Comparison of ENCODE assay signal across 24 cellular contexts in genomic region chr15:27934782-27935181, GRCh38.
DNase-seq lines count a peak whose midpoint lies in the region; ATAC-seq, FAIRE-seq and TF ChIP-seq lines count a peak whose summit lies in the region.
"Had no signal": no experiment of that assay in that cellular context is flagged by ENCODE, and none has a peak within 500 bp of the region (broad histone marks: within the 10 kb centered on the region; RNA-seq: fewer than 3 reads in every experiment).

No MANE protein-coding gene starts in this region.

- peaks cover 11% of the 10 kb centered on the region for H3K9me3 Mint-ChIP-seq in neural crest cell

- peaks cover 19% of the 10 kb centered on the region for H3K4me1 Mint-ChIP-seq in neural crest cell
- H3K4me1 Mint-ChIP-seq: CD14-positive monocyte; CD8-positive, alpha-beta memory T cell had no signal

- peak overlapping the region; percentile 22 for H3K27ac Mint-ChIP-seq in neural crest cell (ENCODE audit: unreplicated experiment)
- H3K27ac Mint-ChIP-seq: CD14-positive monocyte; CD4-positive, alpha-beta T cell; CD8-positive, alpha-beta memory T cell; H9 had no signal

- DNase-seq in NCI-H82 (lab: John Stamatoyannopoulos, UW) (peak; percentile 10), NCI-H82 treated with DMSO at 0.1 percent for 48 hours (lab: John Stamatoyannopoulos, UW; ENCODE audit: unreplicated experiment) (no peak), neural crest cell (ENCODE audit: low read depth, low spot score) (no peak), urothelium cell line (ENCODE audit: low spot score) (no peak), HPDE6-E6E7 (ENCODE audit: extremely low spot score) (no peak)
- DNase-seq: 8988T; ACHN; AML-193; BE2C; CD4-positive, alpha-beta T cell; CD8-positive, alpha-beta memory T cell; DMS 273 treated with DMSO at 0.1 percent for 48 hours; DMS79; EL; GF-D8; GM23248; H9 had no signal

- ATAC-seq in GM19463 (IDR thresholded peaks at IDR 0.05; ENCODE audit: unreplicated experiment), result no peak
- ATAC-seq: HCT116 had no signal

- H3K36me3 Mint-ChIP-seq in neural crest cell (ENCODE audit: low read depth), result peaks cover 12% of the 10 kb centered on the region
- H3K36me3 Mint-ChIP-seq: CD14-positive monocyte; CD8-positive, alpha-beta memory T cell had no signal

- peak; percentile 32 for FAIRE-seq in urothelium cell line (lab: Jason Lieb, UNC)
- FAIRE-seq: A549, D721Med, GM12891, GM18507 had no signal

- no peak for TF ChIP-seq CTCF in neural crest cell (conservative IDR thresholded peaks at IDR 0.05)

- H3K4me3 Mint-ChIP-seq in neural crest cell, result no peak overlapping the region
- H3K4me3 Mint-ChIP-seq: CD14-positive monocyte; CD4-positive, alpha-beta T cell; CD8-positive, alpha-beta memory T cell; H9 had no signal

- no peaks in the 10 kb centered on the region for H3K27me3 Mint-ChIP-seq in neural crest cell (ENCODE audit: low read depth)
- H3K27me3 Mint-ChIP-seq: CD4-positive, alpha-beta T cell had no signal
